8 cellular contexts compared by ENCODE assay signal in the genomic region with DNA sequence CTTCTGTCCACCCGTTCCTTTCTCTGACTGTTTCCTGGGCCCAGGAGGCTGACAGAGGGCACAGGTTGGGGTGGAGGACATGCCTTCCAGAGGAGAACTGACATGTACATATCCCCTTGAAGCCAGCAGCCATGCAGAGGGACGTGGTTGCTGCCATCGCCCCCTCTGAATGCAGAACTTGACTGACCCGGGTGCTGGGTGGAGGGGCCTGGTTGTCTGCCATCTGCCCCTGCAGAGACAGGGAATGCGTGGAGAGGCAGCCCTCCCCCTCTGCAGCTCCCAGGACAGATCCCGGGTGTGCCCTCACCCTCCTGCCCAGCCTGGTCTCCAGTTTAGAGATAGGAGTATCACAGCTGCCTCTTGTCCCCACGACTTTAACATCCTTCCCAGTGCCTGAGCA.
"Had no signal": no experiment of that assay in that cellular context is flagged by ENCODE, and none has a peak within 500 bp of the region (broad histone marks: within the 10 kb centered on the region; RNA-seq: fewer than 3 reads in every experiment).

No MANE protein-coding gene starts in this region.

- DNase-seq: GDM1, GF-D8 had no signal

- ATAC-seq: GM12878 had no signal

- FAIRE-seq: G401.6, GM12878, GM12891, GM12892, GM18507, GM19239 had no signal

- H3K4me3 ChIP-seq: GM12878 had no signal
